In the genomic region with DNA sequence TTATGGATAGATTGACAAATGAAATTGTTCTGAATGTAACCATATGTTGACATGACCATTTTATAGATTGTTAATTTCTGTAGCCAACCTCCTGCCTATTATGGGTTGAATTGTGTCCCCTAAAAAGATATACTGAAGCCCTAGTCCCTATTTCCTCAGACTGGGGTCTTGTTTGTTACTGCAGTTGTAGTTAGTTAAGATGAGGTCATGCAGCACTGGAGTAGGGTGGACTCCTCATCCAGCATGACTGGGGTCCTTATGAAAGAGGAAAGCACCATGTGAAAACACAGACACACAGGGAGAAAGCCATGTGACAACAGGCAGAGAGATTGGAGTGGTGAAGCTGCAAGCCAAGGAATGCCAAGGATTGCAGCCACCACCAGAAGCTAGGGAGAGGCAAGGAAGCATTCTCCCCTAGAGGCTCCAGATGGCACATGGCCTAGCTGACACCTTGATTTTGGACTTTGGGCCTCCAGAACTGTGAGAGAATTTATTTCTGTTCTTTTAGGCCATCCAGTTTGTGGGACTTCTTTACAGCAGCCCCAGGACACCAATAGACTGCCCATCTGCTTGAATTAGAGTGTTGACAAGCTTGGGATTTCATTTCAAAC, we compare ENCODE assay signal across 25 cellular contexts. TPM values are rescaled to one million over a fixed set of nuclear protein-coding genes. Genes with fewer than 3 reads are reported as not detected.
DNase-seq lines count a peak whose midpoint lies in the region; ATAC-seq and TF ChIP-seq lines count a peak whose summit lies in the region.
"Had no signal": no experiment of that assay in that cellular context is flagged by ENCODE, and none has a peak within 500 bp of the region (broad histone marks: within the 10 kb centered on the region; RNA-seq: fewer than 3 reads in every experiment).

No MANE protein-coding gene starts in this region.

- peaks cover 55% of the 10 kb centered on the region for H3K4me1 Mint-ChIP-seq in activated CD4-positive, alpha-beta T cell treated with anti-CD3 and anti-CD28 coated beads for 36 hours
- H3K4me1 Mint-ChIP-seq: endodermal cell, neural progenitor cell had no signal

- TF ChIP-seq POLR2A in body of pancreas (IDR thresholded peaks at IDR 0.05) = no peak

- in situ Hi-C loops in KBM-7 (cut with MboI; ENCODE audit: low pct_unique_long_range_greater_than_20kb, low sequenced_read_pairs) = no loop called here

- H3K4me3 ChIP-seq in body of pancreas (no peak overlapping the region), mucosa of descending colon (no peak overlapping the region)
- H3K4me3 ChIP-seq: lower lobe of right lung, neural progenitor cell, SJCRH30, stomach, tibial artery had no signal

- H3K9me3 Mint-ChIP-seq in activated CD4-positive, alpha-beta T cell treated with anti-CD3 and anti-CD28 coated beads for 36 hours (ENCODE audit: low read depth) = no peaks in the 10 kb centered on the region
- H3K9me3 Mint-ChIP-seq: activated CD4-positive, alpha-beta T cell treated with anti-CD3 and anti-CD28 coated beads, Interleukin-2, amount 10 ng/mL, durations not matched to agents 24 days and 14 days; activated naive CD4-positive, alpha-beta T cell treated with anti-CD3 and anti-CD28 coated beads for 36 hours had no signal

- no peak for DNase-seq in activated CD4-positive, alpha-beta T cell treated with anti-CD3 and anti-CD28 coated beads for 36 hours
- DNase-seq in activated CD4-positive, alpha-beta T cell treated with anti-CD3 and anti-CD28 coated beads, Interleukin-2, amount 50 U/mL, for 1 hour = no peak
- DNase-seq in KBM-7 = peak; percentile 35
- no peak for DNase-seq in body of pancreas
- DNase-seq in mucosa of descending colon = no peak
- DNase-seq in D341Med (ENCODE audit: low spot score) = no peak
- no peak for DNase-seq in stimulated activated naive CD4-positive, alpha-beta T cell (lab: John Stamatoyannopoulos, UW)
- DNase-seq: activated CD4-positive, alpha-beta T cell treated with anti-CD3 and anti-CD28 coated beads, Interleukin-2, amount 10 ng/mL, durations not matched to agents 24 days and 14 days; activated naive CD4-positive, alpha-beta T cell treated with anti-CD3 and anti-CD28 coated beads for 36 hours; anterior cingulate cortex; Calu3; EL; endodermal cell; lower lobe of right lung; NCI-H2029; NCI-H774; right cardiac atrium; SJCRH30; stomach; T-helper 2 cell; tibial artery had no signal

- intact Hi-C loops in activated CD4-positive, alpha-beta T cell treated with anti-CD3 and anti-CD28 coated beads for 36 hours (cut with DNase I, micrococcal nuclease) = no loop called here
- intact Hi-C loops in body of pancreas (cut with DNase I) (no loop called here), mucosa of descending colon (cut with DNase I, micrococcal nuclease) (no loop called here)

- H3K27me3 ChIP-seq in body of pancreas = no peaks in the 10 kb centered on the region
- H3K27me3 ChIP-seq: neural progenitor cell, SJCRH30, stomach, tibial artery had no signal

- H3K4me3 Mint-ChIP-seq in activated CD4-positive, alpha-beta T cell treated with anti-CD3 and anti-CD28 coated beads for 36 hours = no peak overlapping the region
- H3K4me3 Mint-ChIP-seq: activated CD4-positive, alpha-beta T cell treated with anti-CD3 and anti-CD28 coated beads, Interleukin-2, amount 10 ng/mL, durations not matched to agents 24 days and 14 days; activated naive CD4-positive, alpha-beta T cell treated with anti-CD3 and anti-CD28 coated beads for 36 hours; endodermal cell; neural progenitor cell had no signal

- POLR2A ChIA-PET in activated CD4-positive, alpha-beta T cell treated with anti-CD3 and anti-CD28 coated beads for 36 hours (lab: Charles Lee) = no interaction called here

- H3K36me3 ChIP-seq in body of pancreas (replicated peaks in 1 of 2; ENCODE audit: insufficient read depth in 1 of 2, low read depth in 2 of 2) (no peaks in the 10 kb centered on the region), mucosa of descending colon (ENCODE audit: low read depth) (no peaks in the 10 kb centered on the region)
- H3K36me3 ChIP-seq: lower lobe of right lung, neural progenitor cell, SJCRH30, stomach, tibial artery had no signal

- CTCF ChIA-PET in activated CD4-positive, alpha-beta T cell treated with anti-CD3 and anti-CD28 coated beads for 36 hours (lab: Charles Lee) = no interaction called here

- peaks cover 9% of the 10 kb centered on the region for H3K4me1 ChIP-seq in body of pancreas
- no peaks in the 10 kb centered on the region for H3K4me1 ChIP-seq in mucosa of descending colon (ENCODE audit: low read depth)
- H3K4me1 ChIP-seq: lower lobe of right lung, neural progenitor cell, SJCRH30, tibial artery had no signal

- TF ChIP-seq CTCF in body of pancreas (IDR thresholded peaks at IDR 0.05) (no peak), mucosa of descending colon (IDR thresholded peaks at IDR 0.05) (no peak)

- no peaks in the 10 kb centered on the region for H3K27me3 Mint-ChIP-seq in activated CD4-positive, alpha-beta T cell treated with anti-CD3 and anti-CD28 coated beads for 36 hours
- H3K27me3 Mint-ChIP-seq: activated CD4-positive, alpha-beta T cell treated with anti-CD3 and anti-CD28 coated beads, Interleukin-2, amount 10 ng/mL, durations not matched to agents 24 days and 14 days had no signal

- peaks cover 11% of the 10 kb centered on the region for H3K36me3 Mint-ChIP-seq in activated CD4-positive, alpha-beta T cell treated with anti-CD3 and anti-CD28 coated beads for 36 hours (ENCODE audit: low read depth)
- H3K36me3 Mint-ChIP-seq: neural progenitor cell had no signal

- H3K27ac Mint-ChIP-seq in activated CD4-positive, alpha-beta T cell treated with anti-CD3 and anti-CD28 coated beads for 36 hours = no peak overlapping the region
- H3K27ac Mint-ChIP-seq: activated CD4-positive, alpha-beta T cell treated with anti-CD3 and anti-CD28 coated beads, Interleukin-2, amount 10 ng/mL, durations not matched to agents 24 days and 14 days; activated naive CD4-positive, alpha-beta T cell treated with anti-CD3 and anti-CD28 coated beads for 36 hours; endodermal cell; neural progenitor cell had no signal

- H3K9me3 ChIP-seq in body of pancreas (no peaks in the 10 kb centered on the region), mucosa of descending colon (no peaks in the 10 kb centered on the region)
- H3K9me3 ChIP-seq: lower lobe of right lung, SJCRH30 had no signal

- H3K27ac ChIP-seq in body of pancreas = no peak overlapping the region
- H3K27ac ChIP-seq: C4-2B, KMS-11, lower lobe of right lung, neural progenitor cell, SJCRH30, stomach, tibial artery had no signal

- ATAC-seq in activated CD4-positive, alpha-beta T cell treated with anti-CD3 and anti-CD28 coated beads for 36 hours = peak; percentile 32
- ATAC-seq in body of pancreas (peak; percentile 48), mucosa of descending colon (peak; percentile 51), GM19324 (IDR thresholded peaks at IDR 0.05; ENCODE audit: low FRiP score, unreplicated experiment) (no peak)
- ATAC-seq: lower lobe of right lung, right cardiac atrium had no signal

RNA-seq across cellular contexts. Expression of a gene that starts 14.0 kb away (rescaled TPM):
- 10 to 100 TPM; 23.1 to 31.3 TPM for total RNA-seq in activated CD4-positive, alpha-beta T cell treated with anti-CD3 and anti-CD28 coated beads for 36 hours
- total RNA-seq in body of pancreas (1 to 10 TPM; 5.3 to 5.4 TPM), mucosa of descending colon (10 to 100 TPM; 42.2 to 77.3 (median 56.9) TPM)
